Comparison of ENCODE assay signal across 9 cellular contexts in the genomic region with DNA sequence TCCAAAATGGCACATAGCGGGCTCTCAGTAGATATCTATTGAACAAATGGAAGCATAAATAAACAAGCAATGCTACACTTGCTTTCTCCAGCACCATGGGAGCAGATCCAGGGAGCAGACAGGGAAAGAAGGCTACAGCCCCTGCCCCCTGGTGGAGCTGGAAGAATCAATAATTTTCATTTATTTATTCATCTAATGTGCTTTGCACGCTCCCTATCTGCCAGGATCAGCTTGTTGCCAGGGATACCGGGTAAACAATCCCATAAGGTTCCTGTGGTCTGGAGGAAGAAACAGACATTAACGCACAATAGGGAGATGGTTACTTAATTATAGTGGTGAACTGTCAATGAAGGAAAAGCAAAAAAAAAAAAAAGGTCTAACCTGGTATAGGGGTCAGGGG. TPM values are rescaled to one million over a fixed set of nuclear protein-coding genes. Genes with fewer than 3 reads are reported as not detected.
DNase-seq lines count a peak whose midpoint lies in the region; ATAC-seq and TF ChIP-seq lines count a peak whose summit lies in the region.
"Had no signal": no experiment of that assay in that cellular context is flagged by ENCODE, and none has a peak within 500 bp of the region (broad histone marks: within the 10 kb centered on the region; RNA-seq: fewer than 3 reads in every experiment).

No MANE protein-coding gene starts in this region.

- H3K27ac ChIP-seq in hepatocyte = no peak overlapping the region
- H3K27ac ChIP-seq: colonic mucosa had no signal

- no peaks in the 10 kb centered on the region for H3K9me3 ChIP-seq in hepatocyte (ENCODE audit: low read depth)
- H3K9me3 ChIP-seq: colonic mucosa had no signal

- DNase-seq in AG09309 (ENCODE audit: low read depth) (no peak), LNCaP clone FGC (ENCODE audit: low read depth) (peak; percentile 35), hepatocyte (ENCODE audit: low spot score) (peak; percentile 37), T-helper 9 cell (no peak), middle frontal gyrus (ENCODE audit: extremely low spot score, low spot score) (no peak), DMS114 treated with DMSO at 0.1 percent for 48 hours (lab: John Stamatoyannopoulos, UW; ENCODE audit: unreplicated experiment) (no peak)
- DNase-seq: colonic mucosa had no signal

- no peak overlapping the region for H3K4me3 ChIP-seq in AG09309 (ENCODE audit: control insufficient read depth, low read depth, low read length)
- H3K4me3 ChIP-seq in LNCaP clone FGC (ENCODE audit: low read depth, low read length) = no peak overlapping the region
- no peak overlapping the region for H3K4me3 ChIP-seq in WI38 (ENCODE audit: low read depth, low read length)
- H3K4me3 ChIP-seq in hepatocyte = no peak overlapping the region
- H3K4me3 ChIP-seq: colonic mucosa had no signal

- H3K4me2 ChIP-seq in hepatocyte = no peak overlapping the region

- TF ChIP-seq CTCF in AG09309 (IDR thresholded peaks at IDR 0.05; ENCODE audit: control insufficient read depth, insufficient read depth, low read depth, low read length, missing control alignments) = peak; percentile 40
- peak; percentile 40 for TF ChIP-seq CTCF in LNCaP clone FGC (IDR thresholded peaks at IDR 0.05; ENCODE audit: control insufficient read depth, extremely low read depth, insufficient read depth)
- 0 out of 2 replicates have a peak, but pooled peaks have one; percentile 47 for TF ChIP-seq CTCF in WI38 (IDR thresholded peaks at IDR 0.05; ENCODE audit: low read depth, low read length)
- TF ChIP-seq CTCF in hepatocyte (IDR thresholded peaks at IDR 0.05; ENCODE audit: poor library complexity) = peak; percentile 20

- no peak overlapping the region for H2AFZ ChIP-seq in hepatocyte

- peaks cover 18% of the 10 kb centered on the region for H3K4me1 ChIP-seq in hepatocyte (ENCODE audit: insufficient read depth)
- H3K4me1 ChIP-seq: colonic mucosa had no signal

- H3K79me2 ChIP-seq in hepatocyte = no peaks in the 10 kb centered on the region

- WGBS in hepatocyte (ENCODE audit: low lambda C conversion rate, missing lambda C conversion rate) = 72% methylated on average over 4 of the region's 4 CpGs

- H3K9me2 ChIP-seq in hepatocyte (replicated peaks; ENCODE audit: insufficient read depth) = no peaks in the 10 kb centered on the region

- H3K36me3 ChIP-seq in hepatocyte (replicated peaks; ENCODE audit: insufficient read depth, low read depth) = no peaks in the 10 kb centered on the region
- H3K36me3 ChIP-seq: colonic mucosa had no signal

- H4K20me1 ChIP-seq in hepatocyte (ENCODE audit: insufficient read depth, poor library complexity, severe bottlenecking) = no peaks in the 10 kb centered on the region

- ATAC-seq in GM18873 (IDR thresholded peaks at IDR 0.05; ENCODE audit: low FRiP score, unreplicated experiment) = no peak

- no peaks in the 10 kb centered on the region for H3K27me3 ChIP-seq in hepatocyte
- H3K27me3 ChIP-seq: colonic mucosa had no signal

RNA-seq across cellular contexts. Expression of a gene that starts 40.1 kb away (rescaled TPM):
- total RNA-seq in hepatocyte = 45.9 and 68.0 TPM in 2 replicates
- polyA plus RNA-seq in hepatocyte = 18.9 and 20.1 TPM in 2 replicates

RNA-seq across cellular contexts. Expression of a gene that starts 47.3 kb away (rescaled TPM):
- total RNA-seq in hepatocyte = 53.6 and 85.7 TPM in 2 replicates
- polyA plus RNA-seq in hepatocyte = 54.6 and 64.5 TPM in 2 replicates

Comparison
In these comparisons a context has a peak if more than half of its experiments do, and no peak if none do; other contexts are left out.
1. DNase-seq: peak in LNCaP clone FGC (single experiment) and hepatocyte (single experiment); none in AG09309 (single experiment), T-helper 9 cell (single experiment), middle frontal gyrus (single experiment) and DMS114 treated with DMSO at 0.1 percent for 48 hours (single experiment).
2. Peak in every context shown above with its lines, with median percentiles within 50 percentile points of each other: CTCF ChIP-seq.